Comparison of ENCODE assay signal across 1 cellular context in genomic region chr7:100837099-100837836, GRCh38.
A peak's percentile ranks its signal among the peaks of the same experiment; 100 is the strongest.
TF ChIP-seq lines count a peak whose summit lies in the region.

No MANE protein-coding gene starts in this region.

TF ChIP-seq in A549, 52 proteins besides CTCF, POLR2A, EP300 and RAD21 (continued from another document):
- TF ChIP-seq MAFK (IDR thresholded peaks at IDR 0.05; ENCODE audit: partially characterized antibody) = no peak
- no peak for TF ChIP-seq HMGXB4 (CRISPR knock-in tag; IDR thresholded peaks at IDR 0.05; ENCODE audit: borderline replicate concordance)
- no peak for TF ChIP-seq RNF2 (IDR thresholded peaks at IDR 0.05; ENCODE audit: borderline replicate concordance, low read depth)
- TF ChIP-seq REST (IDR thresholded peaks at IDR 0.05) = no peak
- peak; percentile 76 for TF ChIP-seq BHLHE40 (IDR thresholded peaks at IDR 0.05; ENCODE audit: low read depth, low read length)
- TF ChIP-seq HES2 (IDR thresholded peaks at IDR 0.05) = no peak
- TF ChIP-seq ZNF302 (CRISPR knock-in tag; IDR thresholded peaks at IDR 0.05) = no peak
- TF ChIP-seq TFCP2L1 (CRISPR knock-in tag; IDR thresholded peaks at IDR 0.05) = no peak
- no peak for TF ChIP-seq POLR2AphosphoS2 (conservative IDR thresholded peaks at IDR 0.05; ENCODE audit: low read length)
- no peak for TF ChIP-seq NPAS2 (CRISPR knock-in tag; IDR thresholded peaks at IDR 0.05; ENCODE audit: borderline replicate concordance)
- TF ChIP-seq HEYL (CRISPR knock-in tag; IDR thresholded peaks at IDR 0.05) = 0 out of 2 replicates have a peak, but pooled peaks have one; percentile 56
- peak; percentile 66; the same call in 1 of the 2 replicates for TF ChIP-seq HOXB13 (CRISPR knock-in tag; IDR thresholded peaks at IDR 0.05; ENCODE audit: low read depth)
- peak; percentile 72; the same call in 1 of the 2 replicates for TF ChIP-seq KDM1A (IDR thresholded peaks at IDR 0.05; ENCODE audit: low read depth)
- no peak for TF ChIP-seq NFE2L2 (conservative IDR thresholded peaks at IDR 0.05; ENCODE audit: low read length)
- TF ChIP-seq ELK1 (IDR thresholded peaks at IDR 0.05; ENCODE audit: low read depth, low read length) = no peak
- peak; percentile 40; the same call in 1 of the 2 replicates for TF ChIP-seq GATA3 (IDR thresholded peaks at IDR 0.05; ENCODE audit: borderline replicate concordance)
- peak; percentile 96 for TF ChIP-seq E2F6 (IDR thresholded peaks at IDR 0.05; ENCODE audit: borderline replicate concordance, low read depth)
- TF ChIP-seq CHD4 (IDR thresholded peaks at IDR 0.05; ENCODE audit: borderline replicate concordance) = peak; percentile 93; the same call in 1 of the 2 replicates
- TF ChIP-seq FOSL2 (IDR thresholded peaks at IDR 0.05) = no peak
- peak; percentile 73 for TF ChIP-seq FOSL2 (CRISPR knock-in tag; IDR thresholded peaks at IDR 0.05)
- TF ChIP-seq RCOR1 (IDR thresholded peaks at IDR 0.05; ENCODE audit: low read depth, low read length) = peak; percentile 63; the same call in 1 of the 2 replicates
- no peak for TF ChIP-seq BCL3 (IDR thresholded peaks at IDR 0.05)
- TF ChIP-seq ESRRA (IDR thresholded peaks at IDR 0.05; ENCODE audit: borderline replicate concordance, low read length) = no peak
- no peak for TF ChIP-seq TP53 (CRISPR knock-in tag; IDR thresholded peaks at IDR 0.05)
- TF ChIP-seq SMC3 (IDR thresholded peaks at IDR 0.05) = peak; percentile 10; the same call in 2 of the 3 replicates
- TF ChIP-seq CBX8 (IDR thresholded peaks at IDR 0.05) = no peak
- TF ChIP-seq CBX2 (IDR thresholded peaks at IDR 0.05; ENCODE audit: borderline replicate concordance, low read depth) = no peak
- peak in 1 of 2 experiments; percentile 95; a peak in 4 of 5 replicates for TF ChIP-seq JUN (IDR thresholded peaks at IDR 0.05)
- TF ChIP-seq JUNB (IDR thresholded peaks at IDR 0.05) = no peak
- TF ChIP-seq CEBPB (IDR thresholded peaks at IDR 0.05) = 0 out of 4 replicates have a peak, but pooled peaks of 1 of the 2 experiments have one; percentile 4
- TF ChIP-seq HOXB5 (CRISPR knock-in tag; IDR thresholded peaks at IDR 0.05) = peak; percentile 76; the same call in 1 of the 2 replicates
- no peak for TF ChIP-seq MYC (IDR thresholded peaks at IDR 0.05; ENCODE audit: borderline replicate concordance, low read length)
- peak; percentile 6; the same call in 1 of the 2 replicates for TF ChIP-seq PHF8 (IDR thresholded peaks at IDR 0.05; ENCODE audit: borderline replicate concordance, low read depth)
- TF ChIP-seq RFX5 (IDR thresholded peaks at IDR 0.05) = no peak
- no peak; the same call in 1 of the 2 replicates for TF ChIP-seq EHF (CRISPR knock-in tag; IDR thresholded peaks at IDR 0.05)
- 0 out of 2 replicates have a peak, but pooled peaks have one; percentile 5 for TF ChIP-seq ATOH8 (CRISPR knock-in tag; IDR thresholded peaks at IDR 0.05; ENCODE audit: low read depth)
